Comparison of ENCODE assay signal across 2 cellular contexts in genomic region chr2:145750074-145750473, GRCh38.
TF ChIP-seq lines count a peak whose summit lies in the region.

No MANE protein-coding gene starts in this region.

TF ChIP-seq in GM23338, 12 proteins besides CTCF, POLR2A, EP300 and RAD21:
- TF ChIP-seq JUNB (IDR thresholded peaks at IDR 0.05; ENCODE audit: unreplicated experiment) (no peak), ETS1 (IDR thresholded peaks at IDR 0.05) (no peak), STAT1 (IDR thresholded peaks at IDR 0.05; ENCODE audit: unreplicated experiment) (no peak)
TF ChIP-seq in GM23338: peak in this region for 0.

TF ChIP-seq in endothelial cell of umbilical vein, 7 proteins besides CTCF, POLR2A, EP300 and RAD21:
- TF ChIP-seq JUN (IDR thresholded peaks at IDR 0.05; ENCODE audit: borderline replicate concordance, insufficient read depth, insufficient read length, low read depth) (no peak), MYC (IDR thresholded peaks at IDR 0.05; ENCODE audit: low read depth, low read length) (no peak), EZH2 (IDR thresholded peaks at IDR 0.05; ENCODE audit: borderline replicate concordance, low read depth, low read length, severe bottlenecking) (no peak), POLR2AphosphoS5 (IDR thresholded peaks at IDR 0.05; ENCODE audit: insufficient read depth, low read depth, low read length) (no peak), MAX (IDR thresholded peaks at IDR 0.05; ENCODE audit: insufficient read depth, insufficient read length) (no peak), GATA2 (IDR thresholded peaks at IDR 0.05; ENCODE audit: insufficient read depth, insufficient read length, low read depth, low read length) (no peak), FOS (IDR thresholded peaks at IDR 0.05; ENCODE audit: borderline replicate concordance, insufficient read depth, low read length) (no peak)
